In the genomic region with DNA sequence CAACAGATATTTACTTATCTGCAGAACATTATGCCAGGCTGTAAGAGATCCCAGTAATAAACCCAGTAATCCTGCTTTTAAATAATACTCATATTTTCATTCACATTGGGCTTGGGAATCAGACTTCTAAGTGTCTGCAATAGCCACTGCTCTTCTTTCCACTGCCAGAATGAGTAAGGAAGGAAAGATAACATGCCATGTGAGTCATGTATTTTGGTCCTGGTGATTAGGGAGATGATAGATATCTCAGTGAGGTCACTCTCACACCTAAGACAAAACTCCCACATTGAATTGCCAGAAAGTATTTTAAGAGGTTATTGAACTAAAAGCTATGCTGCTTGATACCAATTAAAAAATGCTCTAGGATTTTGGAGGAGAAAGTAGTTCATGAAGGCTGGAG, we compare ENCODE assay signal across 23 cellular contexts. TPM values are rescaled to one million over a fixed set of nuclear protein-coding genes. Genes with fewer than 3 reads are reported as not detected.
DNase-seq lines count a peak whose midpoint lies in the region; ATAC-seq, FAIRE-seq and TF ChIP-seq lines count a peak whose summit lies in the region.
"Had no signal": no experiment of that assay in that cellular context is flagged by ENCODE, and none has a peak within 500 bp of the region (broad histone marks: within the 10 kb centered on the region; RNA-seq: fewer than 3 reads in every experiment).

No MANE protein-coding gene starts in this region.

- H3K9me3 ChIP-seq in IMR-90 (ENCODE audit: control insufficient read depth, insufficient read depth, low read length) (no peaks in the 10 kb centered on the region), K562 (replicated peaks; ENCODE audit: control insufficient read depth, insufficient read depth, low read depth, low read length) (no peaks in the 10 kb centered on the region)
- H3K9me3 ChIP-seq: BE2C had no signal

- BruUV-seq in IMR-90 (replicated peaks; lab: Mats Ljungman, UMichigan) = no TSS peak
- BruUV-seq in K562 (replicated peaks; lab: Mats Ljungman, UMichigan) = no TSS peak

- H3K36me3 Mint-ChIP-seq in activated naive CD4-positive, alpha-beta T cell treated with anti-CD3 and anti-CD28 coated beads, Interleukin-2, amount 10 ng/mL, durations not matched to agents 7 days and 5 days = no peaks in the 10 kb centered on the region
- H3K36me3 Mint-ChIP-seq: CD4-positive, CD25-positive, alpha-beta regulatory T cell; CD8-positive, alpha-beta memory T cell had no signal

- H2BK120ac ChIP-seq in IMR-90 (ENCODE audit: low read depth, low read length) = no peak overlapping the region

- ATAC-seq in IMR-90 (ENCODE audit: low read depth) (no peak), K562 (peak; percentile 82), GM18858 (IDR thresholded peaks at IDR 0.05; ENCODE audit: unreplicated experiment) (no peak)
- ATAC-seq: HCT116 had no signal

- no peak overlapping the region for H3K23ac ChIP-seq in IMR-90 (ENCODE audit: low read depth, low read length)

- H3K27me3 ChIP-seq in IMR-90 (ENCODE audit: control insufficient read depth, insufficient read depth, low read length) = peaks cover 2% of the 10 kb centered on the region; the same call in 1 of the 2 replicates
- no peaks in the 10 kb centered on the region for H3K27me3 ChIP-seq in K562 (ENCODE audit: control insufficient read depth in 2 of 2, insufficient read depth in 2 of 2, low read length in 2 of 2)
- H3K27me3 ChIP-seq: BE2C had no signal

- H3K18ac ChIP-seq in IMR-90 (ENCODE audit: low read depth, low read length) = no peak overlapping the region

- TF ChIP-seq EP300 in K562 (IDR thresholded peaks at IDR 0.05; ENCODE audit: low read length) = peak; percentile 78

- H3K4me3 ChIP-seq in IMR-90 (ENCODE audit: insufficient read depth, low read depth, low read length) = no peak overlapping the region
- H3K4me3 ChIP-seq in K562 = no peak overlapping the region
- no peak overlapping the region for H3K4me3 ChIP-seq in fibroblast of pulmonary artery (replicated peaks; ENCODE audit: low read depth, low read length)

- H3K4me1 ChIP-seq in IMR-90 (ENCODE audit: control insufficient read depth, insufficient read depth, low read length) = no peaks in the 10 kb centered on the region
- peaks cover 3 to 19% of the 10 kb centered on the region in 2 experiments; a peak in 3 of 5 replicates for H3K4me1 ChIP-seq in K562 (replicated peaks in 1 of 2; ENCODE audit: control insufficient read depth in 2 of 2, insufficient read depth in 2 of 2, low read length in 2 of 2)
- H3K4me1 ChIP-seq: BE2C had no signal

- no peaks in the 10 kb centered on the region for H3K79me2 ChIP-seq in K562 (ENCODE audit: control insufficient read depth, insufficient read depth, low read length)

- TF ChIP-seq CTCF in IMR-90 (conservative IDR thresholded peaks at IDR 0.05; ENCODE audit: low read depth, low read length) = no peak
- TF ChIP-seq CTCF in K562 (IDR thresholded peaks at IDR 0.05 in 2 of 3, conservative IDR thresholded peaks at IDR 0.05 in 1 of 3; ENCODE audit: insufficient read depth in 2 of 3, low read depth in 1 of 3, low read length in 3 of 3) = no peak
- no peak for TF ChIP-seq CTCF in fibroblast of pulmonary artery (IDR thresholded peaks at IDR 0.05; ENCODE audit: low read length, missing control alignments)

- H2AFZ ChIP-seq in IMR-90 (replicated peaks; ENCODE audit: low read length, poor library complexity) (no peak overlapping the region), K562 (ENCODE audit: low read depth, low read length) (no peak overlapping the region)

- no peaks in the 10 kb centered on the region for H3K9me1 ChIP-seq in IMR-90 (ENCODE audit: insufficient read depth, low read length)
- no peaks in the 10 kb centered on the region for H3K9me1 ChIP-seq in K562 (ENCODE audit: control insufficient read depth, insufficient read depth, low read length)

- H3K79me1 ChIP-seq in IMR-90 (ENCODE audit: low read depth in 1 of 2, low read length in 2 of 2) = no peaks in the 10 kb centered on the region

- no peak overlapping the region for H2AK9ac ChIP-seq in IMR-90 (replicated peaks; ENCODE audit: low read depth, low read length, poor library complexity)

- H3K4me2 ChIP-seq in IMR-90 (ENCODE audit: low read depth, low read length) (no peak overlapping the region), K562 (ENCODE audit: insufficient read depth, low read length) (no peak overlapping the region)

- TF ChIP-seq POLR2A in IMR-90 (IDR thresholded peaks at IDR 0.05; ENCODE audit: low read depth, low read length) = no peak
- no peak for TF ChIP-seq POLR2A in K562 (conservative IDR thresholded peaks at IDR 0.05)

- no peaks in the 10 kb centered on the region for H3K4me1 Mint-ChIP-seq in activated naive CD4-positive, alpha-beta T cell treated with anti-CD3 and anti-CD28 coated beads, Interleukin-2, amount 10 ng/mL, durations not matched to agents 7 days and 5 days
- H3K4me1 Mint-ChIP-seq: CD4-positive, CD25-positive, alpha-beta regulatory T cell; CD8-positive, alpha-beta memory T cell had no signal

- H3K36me3 ChIP-seq in IMR-90 (ENCODE audit: control insufficient read depth, insufficient read depth, low read length) (no peaks in the 10 kb centered on the region), K562 (ENCODE audit: control insufficient read depth, insufficient read depth, low read length) (no peaks in the 10 kb centered on the region)
- H3K36me3 ChIP-seq: BE2C had no signal

- H3K9ac ChIP-seq in IMR-90 (ENCODE audit: low read depth, low read length) = no peak overlapping the region
- no peak overlapping the region for H3K9ac ChIP-seq in K562 (ENCODE audit: insufficient read depth in 1 of 2, low read depth in 2 of 2, low read length in 2 of 2)

- H4K20me1 ChIP-seq in IMR-90 (ENCODE audit: insufficient read depth, low read length) (no peaks in the 10 kb centered on the region), K562 (replicated peaks; ENCODE audit: control insufficient read depth, insufficient read depth, low read length) (no peaks in the 10 kb centered on the region)

- peak; percentile 59 for FAIRE-seq in K562 (lab: Jason Lieb, UNC)
- FAIRE-seq: G401.6, GM12891, HTR-8/SVneo had no signal

- no peak overlapping the region for H2AK5ac ChIP-seq in IMR-90 (ENCODE audit: low read depth, low read length)

- no peak overlapping the region for H3K14ac ChIP-seq in IMR-90 (replicated peaks; ENCODE audit: low read depth, low read length)

- no peak overlapping the region for H3K56ac ChIP-seq in IMR-90 (ENCODE audit: extremely low read depth, insufficient read depth, low read length)

- H3K9me3 Mint-ChIP-seq in activated naive CD4-positive, alpha-beta T cell treated with anti-CD3 and anti-CD28 coated beads, Interleukin-2, amount 10 ng/mL, durations not matched to agents 7 days and 5 days = no peaks in the 10 kb centered on the region
- H3K9me3 Mint-ChIP-seq: CD8-positive, alpha-beta memory T cell; IgD-negative memory B cell had no signal

- CTCF ChIA-PET in IMR-90 (lab: Yijun Ruan, JAX) = no interaction called here
- CTCF ChIA-PET in K562 (lab: Yijun Ruan, JAX; ENCODE audit: low intra/inter-chr PET ratio) = no interaction called here
- CTCF ChIA-PET in activated naive CD4-positive, alpha-beta T cell treated with anti-CD3 and anti-CD28 coated beads, Interleukin-2, amount 10 ng/mL, durations not matched to agents 7 days and 5 days (lab: Charles Lee) = no interaction called here

- no peak for TF ChIP-seq RAD21 in IMR-90 (IDR thresholded peaks at IDR 0.05; ENCODE audit: low read length)
- TF ChIP-seq RAD21 in K562 (CRISPR knock-in tag; conservative IDR thresholded peaks at IDR 0.05 in 1 of 2, IDR thresholded peaks at IDR 0.05 in 1 of 2) = no peak

- H3K4me3 Mint-ChIP-seq in activated naive CD4-positive, alpha-beta T cell treated with anti-CD3 and anti-CD28 coated beads, Interleukin-2, amount 10 ng/mL, durations not matched to agents 7 days and 5 days = no peak overlapping the region
- H3K4me3 Mint-ChIP-seq: CD4-positive, CD25-positive, alpha-beta regulatory T cell; CD8-positive, alpha-beta memory T cell; HFFc6; IgD-negative memory B cell had no signal

- H4K8ac ChIP-seq in IMR-90 (ENCODE audit: low read depth in 2 of 2, low read length in 2 of 2) = no peak overlapping the region

- H3K27me3 Mint-ChIP-seq in activated naive CD4-positive, alpha-beta T cell treated with anti-CD3 and anti-CD28 coated beads, Interleukin-2, amount 10 ng/mL, durations not matched to agents 7 days and 5 days = no peaks in the 10 kb centered on the region

- POLR2A ChIA-PET in IMR-90 (lab: Charles Lee; ENCODE audit: unreplicated experiment) = no interaction called here
- POLR2A ChIA-PET in K562 (lab: Yijun Ruan, JAX) = interaction anchor here (0.6 kb wide), 1 partner anchor 84 kb away, joined by 3 read pairs; no protein-coding TSS in a partner anchor

- H4K91ac ChIP-seq in IMR-90 (ENCODE audit: insufficient read depth, low read depth, low read length) = no peak overlapping the region

- in situ Hi-C loops in IMR-90 (cut with MboI; ENCODE audit: low sequenced_read_pairs) = no loop called here
- in situ Hi-C loops in K562 (cut with MboI) = no loop called here

- no peak overlapping the region for H3K4ac ChIP-seq in IMR-90 (ENCODE audit: low read depth, low read length)

- intact Hi-C loops in IMR-90 (cut with micrococcal nuclease) (no loop called here), K562 (cut with micrococcal nuclease) (no loop called here)

- DNase-seq in AG08395 (ENCODE audit: low spot score) (peak; percentile 7), IMR-90 (peak; percentile 7), K562 (ENCODE audit: extremely low read depth in 1 of 4, low spot score in 3 of 4) (peak; percentile 38 to 61 (median 50)), fibroblast of pulmonary artery (ENCODE audit: low read depth) (peak; percentile 6), NCI-H748 (lab: John Stamatoyannopoulos, UW; ENCODE audit: unreplicated experiment) (no peak)
- DNase-seq in stimulated activated CD4-positive, alpha-beta T cell treated with anti-CD3 and anti-CD28 coated beads, Interleukin-15, amount 100 ng/mL, for 24 hours = no peak
- no peak for DNase-seq in activated naive CD4-positive, alpha-beta T cell treated with anti-CD3 and anti-CD28 coated beads, Interleukin-2, amount 10 ng/mL, durations not matched to agents 7 days and 5 days
- DNase-seq: BE2C; C1 segment of cervical spinal cord; CD4-positive, CD25-positive, alpha-beta regulatory T cell; CD8-positive, alpha-beta memory T cell; COR-L47; DMS 273 treated with DMSO at 0.1 percent for 48 hours; GOT3; H7; HFFc6 had no signal

- no peak overlapping the region for H2BK20ac ChIP-seq in IMR-90 (ENCODE audit: low read depth, low read length)

- H4K5ac ChIP-seq in IMR-90 (ENCODE audit: low read depth, low read length) = no peak overlapping the region

- H3K27ac Mint-ChIP-seq in activated naive CD4-positive, alpha-beta T cell treated with anti-CD3 and anti-CD28 coated beads, Interleukin-2, amount 10 ng/mL, durations not matched to agents 7 days and 5 days = no peak overlapping the region
- H3K27ac Mint-ChIP-seq: CD4-positive, CD25-positive, alpha-beta regulatory T cell; CD8-positive, alpha-beta memory T cell; HFFc6; IgD-negative memory B cell had no signal

- H2BK5ac ChIP-seq in IMR-90 (ENCODE audit: low read depth, low read length, poor library complexity, severe bottlenecking) = no peak overlapping the region

- dilution Hi-C loops in IMR-90 (cut with HindIII; ENCODE audit: low sequenced_read_pairs, unreplicated experiment) = no loop called here

- H3K27ac ChIP-seq in IMR-90 (ENCODE audit: insufficient read depth, low read length) = no peak overlapping the region
- H3K27ac ChIP-seq in K562 (ENCODE audit: extremely low read depth, low read depth, low read length) = no peak overlapping the region

- H2BK15ac ChIP-seq in IMR-90 (ENCODE audit: low read depth, low read length) = no peak overlapping the region

RNA-seq across cellular contexts. Expression of gene HEPH, which starts 13.9 kb away (rescaled TPM):
- total RNA-seq in IMR-90 (2012; rRNA removed) = 16.4 and 23.5 TPM in 2 replicates
- polyA plus RNA-seq in IMR-90 (2012; rRNA removed) = 21.1 and 29.5 TPM in 2 replicates
- polyA plus RNA-seq in IMR-90 (2012; cell fraction: cytosol; rRNA removed) = 12.9 and 15.2 TPM in 2 replicates
- 9.1 and 21.5 TPM in 2 replicates for polyA plus RNA-seq in IMR-90 (2012; cell fraction: nucleus; rRNA removed; ENCODE audit: low replicate concordance)
- 131 and 171 TPM in 2 replicates for total RNA-seq in K562 (2011; cell fraction: chromatin; rRNA removed; ENCODE audit: low replicate concordance)
- 116 and 131 TPM in 2 replicates for total RNA-seq in K562 (2011; cell fraction: nucleolus; rRNA removed)
- 117 and 125 TPM in 2 replicates for total RNA-seq in K562 (2011; cell fraction: nucleoplasm; rRNA removed)
- 40.5 and 42.2 TPM in 2 replicates for total RNA-seq in K562 (2014; rRNA removed)
- total RNA-seq in K562 (2014; rRNA removed; fragmentation: Illumina TruSeq; extraction: Trizol) = 42.9 and 46.4 TPM in 2 replicates
- 29.1 and 32.7 TPM in 2 replicates for total RNA-seq in K562 (2015; rRNA removed; fragmentation: Illumina TruSeq; extraction: Trizol)
- total RNA-seq in K562 (2021) = 51.8 and 55.8 TPM in 2 replicates
- polyA plus RNA-seq in K562 (2011; rRNA removed) = 67.6 and 116 TPM in 2 replicates
- polyA plus RNA-seq in K562 (2011; cell fraction: cytosol; rRNA removed) = 38.2 and 65.7 TPM in 2 replicates
- polyA plus RNA-seq in K562 (2011; cell fraction: nucleus; rRNA removed) = 145 and 157 TPM in 2 replicates
- 36.5 and 56.1 TPM in 2 replicates for polyA plus RNA-seq in K562 (2012)
- polyA plus RNA-seq in K562 (2014; fragmentation: Illumina TruSeq; extraction: Trizol) = 39.5 and 44.6 TPM in 2 replicates
- 10 to 100 TPM; 22.4 to 46.9 TPM for polyA plus RNA-seq in K562 (2014; fragmentation: Nextera tagmentation; extraction: Ambion mirVana)
- polyA plus RNA-seq in K562 (2014; rRNA removed) = 27.5 and 30.2 TPM in 2 replicates
- 114 and 202 TPM in 2 replicates for polyA minus RNA-seq in K562 (2011; rRNA and poly(A)+ RNA removed)
- 42.9 and 62.4 TPM in 2 replicates for polyA minus RNA-seq in K562 (2011; cell fraction: cytosol; rRNA and poly(A)+ RNA removed)
- 93.2 and 145 TPM in 2 replicates for polyA minus RNA-seq in K562 (2011; cell fraction: nucleus; rRNA and poly(A)+ RNA removed)
- total RNA-seq: A172; CD4-positive, CD25-positive, alpha-beta regulatory T cell; CD8-positive, alpha-beta memory T cell; HFFc6 had no signal
- polyA plus RNA-seq: CD4-positive, CD25-positive, alpha-beta regulatory T cell; IgD-negative memory B cell had no signal

Comparison
In these comparisons a context has a peak if more than half of its experiments do, and no peak if none do; other contexts are left out.
1. DNase-seq: peak in AG08395 (single experiment), IMR-90 (single experiment), K562 (4 of 4) and fibroblast of pulmonary artery (single experiment); none in stimulated activated CD4-positive, alpha-beta T cell treated with anti-CD3 and anti-CD28 coated beads, Interleukin-15, amount 100 ng/mL, for 24 hours (single experiment), NCI-H748 (single experiment) and activated naive CD4-positive, alpha-beta T cell treated with anti-CD3 and anti-CD28 coated beads, Interleukin-2, amount 10 ng/mL, durations not matched to agents 7 days and 5 days (single experiment).